Comparison of ENCODE assay signal across 8 cellular contexts in genomic region chr1:207866471-207867135, GRCh38. TPM values are rescaled to one million over a fixed set of nuclear protein-coding genes. Genes with fewer than 3 reads are reported as not detected.
A peak's percentile ranks its signal among the peaks of the same experiment; 100 is the strongest.
DNase-seq lines count a peak whose midpoint lies in the region; ATAC-seq and TF ChIP-seq lines count a peak whose summit lies in the region.

No MANE protein-coding gene starts in this region.

- H3K9me3 Mint-ChIP-seq in nephron (no peaks in the 10 kb centered on the region), H9 (no peaks in the 10 kb centered on the region)

- H3K18ac ChIP-seq in H9 (ENCODE audit: insufficient read length, low read depth, low read length), result no peak overlapping the region

- no peak overlapping the region for H3K23ac ChIP-seq in H9 (ENCODE audit: insufficient read length, low read depth, low read length)

- no peak overlapping the region for H3T11ph ChIP-seq in H9 (ENCODE audit: low read length)

- H3K9me2 ChIP-seq in PC-9 (ENCODE audit: insufficient read depth), result 0 out of 2 replicates have a peak, but pooled peaks cover 2% of the 10 kb centered on the region

- H3K4me1 ChIP-seq in PC-9 (replicated peaks; ENCODE audit: insufficient read depth) (peaks cover 31% of the 10 kb centered on the region), H9 (ENCODE audit: insufficient read depth, low read length) (no peaks in the 10 kb centered on the region)

- H3K27me3 ChIP-seq in PC-9 (ENCODE audit: insufficient read depth, low read depth), result no peaks in the 10 kb centered on the region
- no peaks in the 10 kb centered on the region for H3K27me3 ChIP-seq in H9 (ENCODE audit: insufficient read depth, low read length)

- H3K27ac Mint-ChIP-seq in nephron (no peak overlapping the region), H9 (no peak overlapping the region)

- no peak overlapping the region for H2AK5ac ChIP-seq in H9 (ENCODE audit: insufficient read length, low read length)

- H3K4ac ChIP-seq in H9 (ENCODE audit: low read depth, low read length), result no peak overlapping the region

- no peak overlapping the region for H3K4me2 ChIP-seq in PC-9
- no peak overlapping the region for H3K4me2 ChIP-seq in H9 (ENCODE audit: insufficient read depth, insufficient read length, low read length)

- CTCF ChIA-PET in RWPE1 (lab: Yijun Ruan, JAX) (no interaction called here), PC-9 (lab: Charles Lee) (interaction anchor here (0.5 kb wide), 1 partner anchor 39 kb away, joined by 3 read pairs; no protein-coding TSS in a partner anchor)

- TF ChIP-seq CTCF in RWPE1 (conservative IDR thresholded peaks at IDR 0.05; ENCODE audit: low read depth) (no peak), nephron (IDR thresholded peaks at IDR 0.05; ENCODE audit: unreplicated experiment in 3 of 3) (no peak), PC-9 (conservative IDR thresholded peaks at IDR 0.05) (no peak), H9 (conservative IDR thresholded peaks at IDR 0.05) (no peak)

- no CpG with 5 or more reads among the region's 9 CpGs for WGBS in H9 (ENCODE audit: extremely low coverage, insufficient read length, low lambda C conversion rate)

- H3K27me3 Mint-ChIP-seq in nephron (ENCODE audit: low read depth) (peaks cover 4% of the 10 kb centered on the region), H9 (ENCODE audit: low read depth) (peaks cover 26% of the 10 kb centered on the region)

- peak overlapping the region; percentile 77; the same call in 1 of the 2 replicates for H3K27ac ChIP-seq in RWPE1
- peak overlapping the region; percentile 82 for H3K27ac ChIP-seq in epithelial cell of prostate
- no peak overlapping the region for H3K27ac ChIP-seq in PC-9
- no peak overlapping the region for H3K27ac ChIP-seq in H9 (ENCODE audit: insufficient read length, low read depth, low read length)

- H2BK12ac ChIP-seq in H9 (ENCODE audit: insufficient read length, low read depth, low read length), result no peak overlapping the region

- no peak overlapping the region for H3K9ac ChIP-seq in H9 (ENCODE audit: extremely low read depth, insufficient read length, low read length)

- peaks cover 8% of the 10 kb centered on the region; the same call in 1 of the 2 replicates for H3F3A ChIP-seq in PC-9 (ENCODE audit: insufficient read depth, low read depth)

- no peak overlapping the region for H2BK15ac ChIP-seq in H9 (ENCODE audit: low read depth, low read length)

- no peaks in the 10 kb centered on the region for H3K79me1 ChIP-seq in H9 (ENCODE audit: insufficient read depth, low read depth, low read length, poor library complexity, severe bottlenecking)

- H3K4me3 Mint-ChIP-seq in nephron (peak overlapping the region; percentile 52 to 83 (median 61)), H9 (no peak overlapping the region)

- H3K4me3 ChIP-seq in PC-9, result no peak overlapping the region

- no peak for ATAC-seq in GM21526 (IDR thresholded peaks at IDR 0.05; ENCODE audit: low FRiP score, unreplicated experiment)

- intact Hi-C loops in PC-9 (cut with micrococcal nuclease; ENCODE audit: unreplicated experiment), result no loop called here

- H3K79me2 ChIP-seq in PC-9 (ENCODE audit: low read depth) (no peaks in the 10 kb centered on the region), H9 (ENCODE audit: insufficient read depth, low read length) (no peaks in the 10 kb centered on the region)

- H3K4me1 Mint-ChIP-seq in nephron, result peaks cover 4% of the 10 kb centered on the region
- H3K4me1 Mint-ChIP-seq in H9, result peaks cover 11 to 13% of the 10 kb centered on the region in 2 experiments

- H3K9me3 ChIP-seq in PC-9 (ENCODE audit: insufficient read depth, low read depth) (no peaks in the 10 kb centered on the region), H9 (ENCODE audit: control insufficient read depth, low read depth, low read length) (no peaks in the 10 kb centered on the region)

- POLR2A ChIA-PET in RWPE1 (lab: Yijun Ruan, JAX; ENCODE audit: low non-redundant PET) (no interaction called here), PC-9 (lab: Charles Lee; ENCODE audit: unreplicated experiment) (no interaction called here)

- H4K5ac ChIP-seq in H9 (ENCODE audit: insufficient read length, low read depth, low read length), result no peak overlapping the region

- no TSS peak for BruUV-seq in PC-9 (replicated peaks; lab: Mats Ljungman, UMichigan)

- no peak overlapping the region for H2AFZ ChIP-seq in PC-9
- no peak overlapping the region for H2AFZ ChIP-seq in H9 (ENCODE audit: low read length)

- no peak overlapping the region for H2BK20ac ChIP-seq in H9 (ENCODE audit: low read depth, low read length, poor library complexity, severe bottlenecking)

- peaks cover 5% of the 10 kb centered on the region for H3K23me2 ChIP-seq in H9 (ENCODE audit: insufficient read length, low read depth, low read length, poor library complexity, severe bottlenecking)

- H3K14ac ChIP-seq in H9 (ENCODE audit: insufficient read depth, low read length), result no peak overlapping the region; the same call in 1 of the 2 replicates

- no peak overlapping the region for H4K8ac ChIP-seq in H9 (replicated peaks; ENCODE audit: insufficient read length, low read depth, low read length)

- no peaks in the 10 kb centered on the region for H3K36me3 Mint-ChIP-seq in nephron (ENCODE audit: low read depth)
- H3K36me3 Mint-ChIP-seq in H9 (ENCODE audit: insufficient read depth in 1 of 3, low read depth in 3 of 3), result peaks cover 0 to 9% (median 0%) of the 10 kb centered on the region in 3 experiments; a peak in 1 of 7 replicates

- H4K20me1 ChIP-seq in PC-9 (ENCODE audit: insufficient read depth) (no peaks in the 10 kb centered on the region), H9 (ENCODE audit: control insufficient read depth, insufficient read depth, insufficient read length) (no peaks in the 10 kb centered on the region)

- no peak overlapping the region for H3K56ac ChIP-seq in H9 (ENCODE audit: insufficient read length, low read depth, low read length)

- no peak overlapping the region for H2BK5ac ChIP-seq in H9 (ENCODE audit: insufficient read length, low read length)

- no peak overlapping the region for H2BK120ac ChIP-seq in H9 (ENCODE audit: low read depth, low read length, poor library complexity, severe bottlenecking)

- no peaks in the 10 kb centered on the region for H3K36me3 ChIP-seq in PC-9 (ENCODE audit: low read depth)

- H4K91ac ChIP-seq in H9 (ENCODE audit: insufficient read length, low read depth, low read length), result no peak overlapping the region

- DNase-seq in CD1c-positive myeloid dendritic cell (ENCODE audit: extremely low spot score), result peak; percentile 69
- DNase-seq in RWPE1 (ENCODE audit: low spot score), result no peak
- no peak for DNase-seq in epithelial cell of prostate (ENCODE audit: low read depth, low spot score)
- no peak for DNase-seq in GDM1 (lab: John Stamatoyannopoulos, UW)
- no peak for DNase-seq in PC-9
- no peak for DNase-seq in H9

RNA-seq across cellular contexts. Expression of gene CD34, which starts 44.3 kb away (rescaled TPM):
- not detected in 2 replicates for total RNA-seq in PC-9 (2021)
- 0.02 and 0.35 TPM in 2 replicates for total RNA-seq in H9 (2021)

Comparison
In these comparisons a context has a peak if more than half of its experiments do, and no peak if none do; other contexts are left out.
1. H3K27ac ChIP-seq: peak in RWPE1 (single experiment) and epithelial cell of prostate (single experiment); none in PC-9 (single experiment) and H9 (single experiment).
2. H3K4me3 Mint-ChIP-seq: peak in nephron (3 of 3); none in H9 (0 of 2).